21 cellular contexts compared by ENCODE assay signal in the genomic region with DNA sequence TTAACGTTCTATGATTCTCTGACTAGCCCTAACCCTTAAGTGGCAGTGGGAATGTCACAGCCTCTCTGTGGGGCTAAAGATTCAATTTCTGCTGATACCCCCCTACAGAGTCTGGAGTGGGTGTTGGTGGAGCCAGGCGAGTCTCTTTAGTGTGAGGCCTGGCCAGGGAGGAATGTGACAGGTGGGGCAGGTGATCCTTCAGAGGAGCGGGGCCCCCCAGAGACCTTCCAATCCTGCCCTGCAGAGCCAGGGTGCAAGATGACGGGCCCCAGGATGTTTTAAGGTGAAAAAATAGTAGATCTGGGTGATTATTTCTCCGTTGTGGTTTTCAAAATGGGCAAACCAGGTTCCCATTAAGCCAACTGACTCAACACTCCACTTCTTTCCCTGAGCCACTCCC. TPM values are rescaled to one million over a fixed set of nuclear protein-coding genes. Genes with fewer than 3 reads are reported as not detected.
A peak's percentile ranks its signal among the peaks of the same experiment; 100 is the strongest.
DNase-seq lines count a peak whose midpoint lies in the region; ATAC-seq and TF ChIP-seq lines count a peak whose summit lies in the region.
"Had no signal": no experiment of that assay in that cellular context is flagged by ENCODE, and none has a peak within 500 bp of the region (broad histone marks: within the 10 kb centered on the region; RNA-seq: fewer than 3 reads in every experiment).

No MANE protein-coding gene starts in this region.

- H3K4me3 Mint-ChIP-seq in chondrocyte (ENCODE audit: unreplicated experiment): no peak overlapping the region
- no peak overlapping the region for H3K4me3 Mint-ChIP-seq in stimulated activated naive B cell treated with anti-CD40 and anti-IgM and Interleukin-4, amounts not matched to agents 10 μg/mL and 1 μg/mL and 100 μg/mL, for 72 hours

- H3K9me3 ChIP-seq in upper lobe of right lung: no peaks in the 10 kb centered on the region
- H3K9me3 ChIP-seq: SJCRH30 had no signal

- no peak for TF ChIP-seq CTCF in chondrocyte (IDR thresholded peaks at IDR 0.05)
- no peak for TF ChIP-seq CTCF in omental fat pad (IDR thresholded peaks at IDR 0.05)
- no peak for TF ChIP-seq CTCF in upper lobe of right lung (IDR thresholded peaks at IDR 0.05)

- ATAC-seq in omental fat pad (ENCODE audit: low FRiP score) (no peak), upper lobe of right lung (no peak)
- ATAC-seq in stimulated activated naive B cell treated with anti-CD40 and anti-IgM and Interleukin-4, amounts not matched to agents 10 μg/mL and 1 μg/mL and 100 μg/mL, for 72 hours (replicated peaks): no peak
- ATAC-seq: PC-3 had no signal

- H3K27me3 ChIP-seq in upper lobe of right lung: no peaks in the 10 kb centered on the region
- H3K27me3 ChIP-seq: SJCRH30 had no signal

- intact Hi-C loops in upper lobe of right lung (cut with DNase I): no loop called here

- no peaks in the 10 kb centered on the region for H3K36me3 Mint-ChIP-seq in chondrocyte (ENCODE audit: low read depth)
- peaks cover 0 to 2% of the 10 kb centered on the region in 2 donors for H3K36me3 Mint-ChIP-seq in stimulated activated naive B cell treated with anti-CD40 and anti-IgM and Interleukin-4, amounts not matched to agents 10 μg/mL and 1 μg/mL and 100 μg/mL, for 72 hours

- DNase-seq in NCI-H2171 treated with DMSO at 0.1 percent for 48 hours (lab: John Stamatoyannopoulos, UW) (peak; percentile 17), NCI-H2171 (lab: John Stamatoyannopoulos, UW) (no peak), chondrocyte (ENCODE audit: low spot score) (peak; percentile 44), omental fat pad (ENCODE audit: low spot score) (peak; percentile 9), upper lobe of right lung (peak; percentile 17), globus pallidus (ENCODE audit: low spot score) (no peak), SW480 (ENCODE audit: low spot score) (no peak)
- DNase-seq in stimulated activated naive B cell treated with anti-CD40 and anti-IgM and Interleukin-4, amounts not matched to agents 10 μg/mL and 1 μg/mL and 100 μg/mL, for 72 hours: no peak
- DNase-seq: AML-193, KBM-7, NCI-H1105 treated with DMSO at 0.1 percent for 48 hours, NCI-H1694, NCI-H2081 treated with DMSO at 0.1 percent for 48 hours, NCI-H2227 treated with DMSO at 0.1 percent for 48 hours, NCI-H510A treated with DMSO at 0.1 percent for 48 hours, NCI-H82, PC-3, SJCRH30 had no signal

- no peaks in the 10 kb centered on the region for H3K4me1 Mint-ChIP-seq in chondrocyte (ENCODE audit: low read depth)
- peaks cover 12 to 17% of the 10 kb centered on the region in 2 donors for H3K4me1 Mint-ChIP-seq in stimulated activated naive B cell treated with anti-CD40 and anti-IgM and Interleukin-4, amounts not matched to agents 10 μg/mL and 1 μg/mL and 100 μg/mL, for 72 hours

- no peak overlapping the region for H3K27ac ChIP-seq in upper lobe of right lung
- H3K27ac ChIP-seq: 22Rv1, C4-2B, RWPE1, SJCRH30 had no signal

- no peaks in the 10 kb centered on the region for H3K9me3 Mint-ChIP-seq in chondrocyte (ENCODE audit: low read depth)
- no peaks in the 10 kb centered on the region for H3K9me3 Mint-ChIP-seq in stimulated activated naive B cell treated with anti-CD40 and anti-IgM and Interleukin-4, amounts not matched to agents 10 μg/mL and 1 μg/mL and 100 μg/mL, for 72 hours

- H3K4me3 ChIP-seq in upper lobe of right lung: no peak overlapping the region
- H3K4me3 ChIP-seq: SJCRH30 had no signal

- no peaks in the 10 kb centered on the region for H3K27me3 Mint-ChIP-seq in chondrocyte (ENCODE audit: low read depth)
- H3K27me3 Mint-ChIP-seq in stimulated activated naive B cell treated with anti-CD40 and anti-IgM and Interleukin-4, amounts not matched to agents 10 μg/mL and 1 μg/mL and 100 μg/mL, for 72 hours: no peaks in the 10 kb centered on the region

- no peaks in the 10 kb centered on the region for H3K4me1 ChIP-seq in upper lobe of right lung

- no peaks in the 10 kb centered on the region for H3K36me3 ChIP-seq in upper lobe of right lung
- H3K36me3 ChIP-seq: SJCRH30 had no signal

- H3K27ac Mint-ChIP-seq in chondrocyte (ENCODE audit: unreplicated experiment): no peak overlapping the region
- H3K27ac Mint-ChIP-seq in stimulated activated naive B cell treated with anti-CD40 and anti-IgM and Interleukin-4, amounts not matched to agents 10 μg/mL and 1 μg/mL and 100 μg/mL, for 72 hours: no peak overlapping the region

RNA-seq across cellular contexts. Expression of a gene that starts 28.2 kb away (rescaled TPM):
- total RNA-seq in chondrocyte: 43.9 to 56.7 TPM (median 45.4 TPM) in 3 replicates
- total RNA-seq in omental fat pad: 10 to 100 TPM in 1 of 4 donors, 1 to 10 TPM in 3; 8.0 to 18.0 (median 9.3) TPM
- total RNA-seq in upper lobe of right lung: 31.3 TPM

Comparison
In these comparisons a context has a peak if more than half of its experiments do, and no peak if none do; other contexts are left out.
1. DNase-seq: peak in NCI-H2171 treated with DMSO at 0.1 percent for 48 hours (single experiment), chondrocyte (single experiment), omental fat pad (single experiment) and upper lobe of right lung (single experiment); none in NCI-H2171 (single experiment), globus pallidus (single experiment), SW480 (single experiment) and stimulated activated naive B cell treated with anti-CD40 and anti-IgM and Interleukin-4, amounts not matched to agents 10 μg/mL and 1 μg/mL and 100 μg/mL, for 72 hours (single experiment).